19 cellular contexts compared by ENCODE assay signal in the genomic region with DNA sequence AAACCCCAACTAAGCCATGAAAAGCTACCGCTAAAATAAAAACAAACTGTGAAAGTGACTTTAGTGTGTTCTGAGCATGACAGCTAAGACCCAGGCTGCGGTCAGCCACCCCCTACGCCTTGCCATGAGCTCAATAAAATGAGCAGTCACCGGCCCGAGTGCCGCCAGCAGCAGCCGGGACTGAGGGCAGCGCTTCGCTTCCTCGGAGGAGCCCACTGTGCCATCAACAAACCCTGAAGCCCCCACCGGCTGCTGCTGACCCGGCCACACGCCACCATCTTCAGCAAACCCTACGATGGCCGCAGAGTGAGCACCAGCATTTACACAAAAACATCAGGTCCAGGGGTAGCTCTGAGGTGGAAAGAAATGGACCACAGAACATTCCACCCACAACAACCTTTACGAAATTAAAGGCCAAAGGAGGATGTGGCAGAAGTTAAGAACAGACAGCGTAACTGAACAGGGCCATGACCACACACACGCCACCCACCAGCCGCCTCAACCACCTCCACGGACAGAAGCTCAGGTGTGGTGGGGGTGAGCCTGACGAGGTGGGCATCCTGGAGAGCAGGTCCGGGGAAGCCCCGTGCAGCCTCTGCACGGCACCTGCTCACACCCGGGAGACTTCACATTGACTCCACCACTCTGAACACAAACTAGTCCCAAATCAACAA.
DNase-seq lines count a peak whose midpoint lies in the region; ATAC-seq, FAIRE-seq and TF ChIP-seq lines count a peak whose summit lies in the region.
"Had no signal": no experiment of that assay in that cellular context is flagged by ENCODE, and none has a peak within 500 bp of the region (broad histone marks: within the 10 kb centered on the region; RNA-seq: fewer than 3 reads in every experiment).

No MANE protein-coding gene starts in this region.

- no peak overlapping the region for H3K9ac ChIP-seq in OCI-LY3 (ENCODE audit: low read length)
- H3K9ac ChIP-seq in kidney (ENCODE audit: low read length in 2 of 2), result no peak overlapping the region

- H3K27ac ChIP-seq in OCI-LY3 (ENCODE audit: low read length), result no peak overlapping the region
- no peak overlapping the region for H3K27ac ChIP-seq in kidney (ENCODE audit: low read depth in 2 of 2, low read length in 2 of 2)
- H3K27ac ChIP-seq: A549 had no signal

- H3K9me3 ChIP-seq in OCI-LY3 (ENCODE audit: insufficient read depth, low read length) (no peaks in the 10 kb centered on the region), kidney (ENCODE audit: control insufficient read depth in 1 of 2, low read length in 2 of 2) (no peaks in the 10 kb centered on the region), T-helper 17 cell (ENCODE audit: control insufficient read depth, low read length, poor library complexity, severe bottlenecking) (no peaks in the 10 kb centered on the region)
- H3K9me3 ChIP-seq: A549 had no signal

- no peaks in the 10 kb centered on the region for H3K27me3 ChIP-seq in OCI-LY3 (ENCODE audit: low read depth, low read length)

- no peak for TF ChIP-seq CTCF in OCI-LY3 (IDR thresholded peaks at IDR 0.05; ENCODE audit: low read depth, low read length)
- TF ChIP-seq CTCF in kidney (IDR thresholded peaks at IDR 0.05; ENCODE audit: borderline replicate concordance, extremely low read depth, insufficient read depth), result no peak
- no peak for TF ChIP-seq CTCF in nephron (IDR thresholded peaks at IDR 0.05; ENCODE audit: unreplicated experiment in 3 of 3)

- ATAC-seq in T-helper 17 cell (no peak), HG03159 (IDR thresholded peaks at IDR 0.05; ENCODE audit: unreplicated experiment) (no peak), HG03469 (IDR thresholded peaks at IDR 0.05; ENCODE audit: unreplicated experiment) (no peak)
- ATAC-seq: A549; CD8-positive, alpha-beta T cell; HCT116 had no signal

- H3K9me3 Mint-ChIP-seq in nephron, result peaks cover 8% of the 10 kb centered on the region
- H3K9me3 Mint-ChIP-seq: CD8-positive, alpha-beta T cell; IgD-negative memory B cell had no signal

- DNase-seq in Daoy (ENCODE audit: low read depth) (peak; percentile 34), kidney (peak; percentile 48), T-helper 17 cell (no peak), amniotic stem cell (lab: John Stamatoyannopoulos, UW) (no peak)
- DNase-seq: COR-L47, DMS153, DMS79 treated with DMSO at 0.1 percent for 48 hours, GF-D8 had no signal

- H3K27ac Mint-ChIP-seq in nephron, result peak overlapping the region in 2 of 3 experiments; percentile 84 to 88
- H3K27ac Mint-ChIP-seq in T-helper 17 cell, result no peak overlapping the region
- H3K27ac Mint-ChIP-seq: CD8-positive, alpha-beta T cell; IgD-negative memory B cell had no signal

- intact Hi-C loops in kidney (cut with DNase I), result no loop called here

- H3K36me3 ChIP-seq in OCI-LY3 (replicated peaks; ENCODE audit: low read depth, low read length) (no peaks in the 10 kb centered on the region), kidney (ENCODE audit: control insufficient read depth in 1 of 2, insufficient read depth in 2 of 2, low read length in 2 of 2) (no peaks in the 10 kb centered on the region)

- H3K4me3 Mint-ChIP-seq in nephron, result no peak overlapping the region
- H3K4me3 Mint-ChIP-seq in T-helper 17 cell, result no peak overlapping the region
- H3K4me3 Mint-ChIP-seq: CD14-positive monocyte; CD8-positive, alpha-beta T cell; IgD-negative memory B cell had no signal

- H3K27me3 Mint-ChIP-seq in nephron (ENCODE audit: low read depth) (peaks cover 4% of the 10 kb centered on the region), T-helper 17 cell (peaks cover 9% of the 10 kb centered on the region)

- H3K4me1 Mint-ChIP-seq in nephron (peaks cover 57% of the 10 kb centered on the region), T-helper 17 cell (no peaks in the 10 kb centered on the region)

- peaks cover 22% of the 10 kb centered on the region for H3K4me1 ChIP-seq in OCI-LY3 (ENCODE audit: low read length)
- H3K4me1 ChIP-seq in kidney (ENCODE audit: control insufficient read depth in 1 of 2, insufficient read depth in 1 of 2, low read depth in 1 of 2, low read length in 2 of 2), result peaks cover 9 to 13% of the 10 kb centered on the region in 2 donors
- H3K4me1 ChIP-seq: A549 had no signal

- H3K36me3 Mint-ChIP-seq in nephron (ENCODE audit: low read depth) (no peaks in the 10 kb centered on the region), T-helper 17 cell (ENCODE audit: low read depth) (no peaks in the 10 kb centered on the region)
- H3K36me3 Mint-ChIP-seq: CD14-positive monocyte; CD8-positive, alpha-beta T cell; IgD-negative memory B cell had no signal

- peak overlapping the region; percentile 32; the same call in 1 of the 2 replicates for H3K4me2 ChIP-seq in OCI-LY3 (ENCODE audit: low read length)
- H3K4me2 ChIP-seq: A549 had no signal

- no peak overlapping the region for H3K4me3 ChIP-seq in OCI-LY3 (ENCODE audit: low read length)
- no peak overlapping the region for H3K4me3 ChIP-seq in kidney (ENCODE audit: low read length in 2 of 2)
- H3K4me3 ChIP-seq: A549 had no signal

- no peak overlapping the region for H2AFZ ChIP-seq in OCI-LY3 (ENCODE audit: low read depth, low read length)

- no peaks in the 10 kb centered on the region for H3K79me2 ChIP-seq in OCI-LY3 (ENCODE audit: low read length)

- no peaks in the 10 kb centered on the region for H4K20me1 ChIP-seq in OCI-LY3 (ENCODE audit: insufficient read depth, low read length)

- FAIRE-seq in kidney (lab: Jason Lieb, UNC), result no peak
- FAIRE-seq: A549, D721Med, GM19239 had no signal

Comparison
In these comparisons a context has a peak if more than half of its experiments do, and no peak if none do; other contexts are left out.
1. DNase-seq: peak in Daoy (single experiment) and kidney (single experiment); none in T-helper 17 cell (0 of 3) and amniotic stem cell (single experiment).